1 cellular context compared by ENCODE assay signal in the genomic region with DNA sequence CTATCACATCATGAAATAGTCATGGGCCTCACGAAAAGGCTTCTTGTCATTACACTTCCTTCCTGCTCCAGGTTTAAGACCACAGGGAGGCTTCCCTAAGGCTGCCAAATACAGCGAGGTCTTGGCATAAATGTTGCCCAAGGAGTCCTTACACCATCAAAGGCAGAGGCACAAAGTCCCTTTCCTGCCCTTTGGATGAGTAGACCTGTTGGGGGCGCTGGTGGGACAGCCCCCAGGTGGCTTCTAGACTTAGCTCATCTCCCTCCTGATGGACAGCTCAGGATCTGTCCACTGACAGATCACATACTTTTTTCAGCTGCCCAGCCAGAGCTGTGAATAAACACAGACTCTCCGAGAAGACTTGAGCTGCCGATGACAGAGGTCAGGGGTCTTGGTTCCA.
A peak's percentile ranks its signal among the peaks of the same experiment; 100 is the strongest.
TF ChIP-seq lines count a peak whose summit lies in the region.

No MANE protein-coding gene starts in this region.

TF ChIP-seq in HepG2, 621 proteins besides CTCF, POLR2A, EP300 and RAD21 (continued from another document):
- TF ChIP-seq, protein P1, sequence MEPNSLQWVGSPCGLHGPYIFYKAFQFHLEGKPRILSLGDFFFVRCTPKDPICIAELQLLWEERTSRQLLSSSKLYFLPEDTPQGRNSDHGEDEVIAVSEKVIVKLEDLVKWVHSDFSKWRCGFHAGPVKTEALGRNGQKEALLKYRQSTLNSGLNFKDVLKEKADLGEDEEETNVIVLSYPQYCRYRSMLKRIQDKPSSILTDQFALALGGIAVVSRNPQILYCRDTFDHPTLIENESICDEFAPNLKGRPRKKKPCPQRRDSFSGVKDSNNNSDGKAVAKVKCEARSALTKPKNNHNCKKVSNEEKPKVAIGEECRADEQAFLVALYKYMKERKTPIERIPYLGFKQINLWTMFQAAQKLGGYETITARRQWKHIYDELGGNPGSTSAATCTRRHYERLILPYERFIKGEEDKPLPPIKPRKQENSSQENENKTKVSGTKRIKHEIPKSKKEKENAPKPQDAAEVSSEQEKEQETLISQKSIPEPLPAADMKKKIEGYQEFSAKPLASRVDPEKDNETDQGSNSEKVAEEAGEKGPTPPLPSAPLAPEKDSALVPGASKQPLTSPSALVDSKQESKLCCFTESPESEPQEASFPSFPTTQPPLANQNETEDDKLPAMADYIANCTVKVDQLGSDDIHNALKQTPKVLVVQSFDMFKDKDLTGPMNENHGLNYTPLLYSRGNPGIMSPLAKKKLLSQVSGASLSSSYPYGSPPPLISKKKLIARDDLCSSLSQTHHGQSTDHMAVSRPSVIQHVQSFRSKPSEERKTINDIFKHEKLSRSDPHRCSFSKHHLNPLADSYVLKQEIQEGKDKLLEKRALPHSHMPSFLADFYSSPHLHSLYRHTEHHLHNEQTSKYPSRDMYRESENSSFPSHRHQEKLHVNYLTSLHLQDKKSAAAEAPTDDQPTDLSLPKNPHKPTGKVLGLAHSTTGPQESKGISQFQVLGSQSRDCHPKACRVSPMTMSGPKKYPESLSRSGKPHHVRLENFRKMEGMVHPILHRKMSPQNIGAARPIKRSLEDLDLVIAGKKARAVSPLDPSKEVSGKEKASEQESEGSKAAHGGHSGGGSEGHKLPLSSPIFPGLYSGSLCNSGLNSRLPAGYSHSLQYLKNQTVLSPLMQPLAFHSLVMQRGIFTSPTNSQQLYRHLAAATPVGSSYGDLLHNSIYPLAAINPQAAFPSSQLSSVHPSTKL (CRISPR knock-in tag; IDR thresholded peaks at IDR 0.05), result peak; percentile 42
- TF ChIP-seq TCF7 (IDR thresholded peaks at IDR 0.05; ENCODE audit: low read depth) (0 out of 2 replicates have a peak, but pooled peaks have one; percentile 14), MAZ (IDR thresholded peaks at IDR 0.05; ENCODE audit: borderline replicate concordance, low read depth, low read length) (0 out of 2 replicates have a peak, but pooled peaks have one; percentile 30), MAZ (CRISPR knock-in tag; IDR thresholded peaks at IDR 0.05; ENCODE audit: low read depth) (no peak), TIGD3 (CRISPR knock-in tag; IDR thresholded peaks at IDR 0.05; ENCODE audit: borderline replicate concordance) (no peak), CAMTA2 (CRISPR knock-in tag; IDR thresholded peaks at IDR 0.05; ENCODE audit: borderline replicate concordance) (0 out of 2 replicates have a peak, but pooled peaks have one; percentile 34), CEBPG (CRISPR knock-in tag; IDR thresholded peaks at IDR 0.05) (peak; percentile 61), ZBTB38 (CRISPR knock-in tag; IDR thresholded peaks at IDR 0.05) (no peak), SOX5 (CRISPR knock-in tag; IDR thresholded peaks at IDR 0.05; ENCODE audit: borderline replicate concordance) (peak; percentile 33; the same call in 1 of the 2 replicates), HNF4A (CRISPR knock-in tag; IDR thresholded peaks at IDR 0.05) (peak; percentile 92), MEIS1 (CRISPR knock-in tag; IDR thresholded peaks at IDR 0.05; ENCODE audit: borderline replicate concordance) (peak; percentile 31; the same call in 1 of the 2 replicates), HMG20A (CRISPR knock-in tag; IDR thresholded peaks at IDR 0.05; ENCODE audit: borderline replicate concordance) (peak; percentile 56; the same call in 1 of the 2 replicates), MBNL3 (CRISPR knock-in tag; conservative IDR thresholded peaks at IDR 0.05) (no peak), HOXA5 (CRISPR knock-in tag; IDR thresholded peaks at IDR 0.05) (0 out of 2 replicates have a peak, but pooled peaks have one; percentile 33), IRF2 (CRISPR knock-in tag; IDR thresholded peaks at IDR 0.05) (0 out of 2 replicates have a peak, but pooled peaks have one; percentile 19), TEAD3 (CRISPR knock-in tag; optimal IDR thresholded peaks at IDR 0.05; ENCODE audit: borderline replicate concordance) (peak; percentile 40), SOX6 (IDR thresholded peaks at IDR 0.05) (no peak), SOX6 (CRISPR knock-in tag; IDR thresholded peaks at IDR 0.05) (0 out of 2 replicates have a peak, but pooled peaks have one; percentile 43), RXRA (CRISPR knock-in tag; IDR thresholded peaks at IDR 0.05) (peak; percentile 20; the same call in 1 of the 2 replicates), ZNF605 (CRISPR knock-in tag; IDR thresholded peaks at IDR 0.05) (0 out of 2 replicates have a peak, but pooled peaks have one; percentile 20), ZNF644 (CRISPR knock-in tag; IDR thresholded peaks at IDR 0.05; ENCODE audit: low read depth) (peak; percentile 60), ADNP (CRISPR knock-in tag; IDR thresholded peaks at IDR 0.05) (0 out of 2 replicates have a peak, but pooled peaks have one; percentile 8), SALL1 (CRISPR knock-in tag; IDR thresholded peaks at IDR 0.05) (peak; percentile 34), HIVEP1 (CRISPR knock-in tag; IDR thresholded peaks at IDR 0.05) (no peak), ZNF580 (CRISPR knock-in tag; IDR thresholded peaks at IDR 0.05; ENCODE audit: borderline replicate concordance, low read depth) (0 out of 2 replicates have a peak, but pooled peaks have one; percentile 33), SAP130 (CRISPR knock-in tag; IDR thresholded peaks at IDR 0.05; ENCODE audit: low read depth) (peak; percentile 37; the same call in 1 of the 2 replicates), HHEX (CRISPR knock-in tag; IDR thresholded peaks at IDR 0.05) (0 out of 2 replicates have a peak, but pooled peaks have one; percentile 8), ZMYM3 (CRISPR knock-in tag; IDR thresholded peaks at IDR 0.05) (0 out of 2 replicates have a peak, but pooled peaks have one; percentile 27), U2AF1 (optimal IDR thresholded peaks at IDR 0.05; ENCODE audit: low read depth, low read length) (no peak), GLI4 (CRISPR knock-in tag; IDR thresholded peaks at IDR 0.05; ENCODE audit: borderline replicate concordance) (no peak), ZNF234 (CRISPR knock-in tag; conservative IDR thresholded peaks at IDR 0.05) (no peak), ZMYM4 (CRISPR knock-in tag; IDR thresholded peaks at IDR 0.05) (0 out of 2 replicates have a peak, but pooled peaks have one; percentile 19), ZNF800 (CRISPR knock-in tag; IDR thresholded peaks at IDR 0.05) (no peak), GATAD2A (CRISPR knock-in tag; IDR thresholded peaks at IDR 0.05) (peak; percentile 60; the same call in 1 of the 2 replicates), CBX5 (CRISPR knock-in tag; IDR thresholded peaks at IDR 0.05; ENCODE audit: borderline replicate concordance) (0 out of 2 replicates have a peak, but pooled peaks have one; percentile 15), HNF1B (CRISPR knock-in tag; IDR thresholded peaks at IDR 0.05) (peak; percentile 27; the same call in 1 of the 2 replicates), HNF4G (IDR thresholded peaks at IDR 0.05; ENCODE audit: borderline replicate concordance, low read depth, low read length) (peak; percentile 81), HNF4G (CRISPR knock-in tag; IDR thresholded peaks at IDR 0.05; ENCODE audit: borderline replicate concordance, low read depth) (no peak), CEBPB (IDR thresholded peaks at IDR 0.05; ENCODE audit: borderline replicate concordance, low read depth, low read length) (peak; percentile 75; the same call in 1 of the 2 replicates), ZNF557 (CRISPR knock-in tag; IDR thresholded peaks at IDR 0.05) (no peak), STAG1 (CRISPR knock-in tag; IDR thresholded peaks at IDR 0.05) (peak; percentile 44), SMC3 (IDR thresholded peaks at IDR 0.05; ENCODE audit: low read length) (peak; percentile 51; the same call in 1 of the 2 replicates)
- TF ChIP-seq, protein P2, sequence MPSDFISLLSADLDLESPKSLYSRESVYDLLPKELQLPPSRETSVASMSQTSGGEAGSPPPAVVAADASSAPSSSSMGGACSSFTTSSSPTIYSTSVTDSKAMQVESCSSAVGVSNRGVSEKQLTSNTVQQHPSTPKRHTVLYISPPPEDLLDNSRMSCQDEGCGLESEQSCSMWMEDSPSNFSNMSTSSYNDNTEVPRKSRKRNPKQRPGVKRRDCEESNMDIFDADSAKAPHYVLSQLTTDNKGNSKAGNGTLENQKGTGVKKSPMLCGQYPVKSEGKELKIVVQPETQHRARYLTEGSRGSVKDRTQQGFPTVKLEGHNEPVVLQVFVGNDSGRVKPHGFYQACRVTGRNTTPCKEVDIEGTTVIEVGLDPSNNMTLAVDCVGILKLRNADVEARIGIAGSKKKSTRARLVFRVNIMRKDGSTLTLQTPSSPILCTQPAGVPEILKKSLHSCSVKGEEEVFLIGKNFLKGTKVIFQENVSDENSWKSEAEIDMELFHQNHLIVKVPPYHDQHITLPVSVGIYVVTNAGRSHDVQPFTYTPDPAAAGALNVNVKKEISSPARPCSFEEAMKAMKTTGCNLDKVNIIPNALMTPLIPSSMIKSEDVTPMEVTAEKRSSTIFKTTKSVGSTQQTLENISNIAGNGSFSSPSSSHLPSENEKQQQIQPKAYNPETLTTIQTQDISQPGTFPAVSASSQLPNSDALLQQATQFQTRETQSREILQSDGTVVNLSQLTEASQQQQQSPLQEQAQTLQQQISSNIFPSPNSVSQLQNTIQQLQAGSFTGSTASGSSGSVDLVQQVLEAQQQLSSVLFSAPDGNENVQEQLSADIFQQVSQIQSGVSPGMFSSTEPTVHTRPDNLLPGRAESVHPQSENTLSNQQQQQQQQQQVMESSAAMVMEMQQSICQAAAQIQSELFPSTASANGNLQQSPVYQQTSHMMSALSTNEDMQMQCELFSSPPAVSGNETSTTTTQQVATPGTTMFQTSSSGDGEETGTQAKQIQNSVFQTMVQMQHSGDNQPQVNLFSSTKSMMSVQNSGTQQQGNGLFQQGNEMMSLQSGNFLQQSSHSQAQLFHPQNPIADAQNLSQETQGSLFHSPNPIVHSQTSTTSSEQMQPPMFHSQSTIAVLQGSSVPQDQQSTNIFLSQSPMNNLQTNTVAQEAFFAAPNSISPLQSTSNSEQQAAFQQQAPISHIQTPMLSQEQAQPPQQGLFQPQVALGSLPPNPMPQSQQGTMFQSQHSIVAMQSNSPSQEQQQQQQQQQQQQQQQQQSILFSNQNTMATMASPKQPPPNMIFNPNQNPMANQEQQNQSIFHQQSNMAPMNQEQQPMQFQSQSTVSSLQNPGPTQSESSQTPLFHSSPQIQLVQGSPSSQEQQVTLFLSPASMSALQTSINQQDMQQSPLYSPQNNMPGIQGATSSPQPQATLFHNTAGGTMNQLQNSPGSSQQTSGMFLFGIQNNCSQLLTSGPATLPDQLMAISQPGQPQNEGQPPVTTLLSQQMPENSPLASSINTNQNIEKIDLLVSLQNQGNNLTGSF (CRISPR knock-in tag; IDR thresholded peaks at IDR 0.05), result no peak
- TF ChIP-seq, protein P3, sequence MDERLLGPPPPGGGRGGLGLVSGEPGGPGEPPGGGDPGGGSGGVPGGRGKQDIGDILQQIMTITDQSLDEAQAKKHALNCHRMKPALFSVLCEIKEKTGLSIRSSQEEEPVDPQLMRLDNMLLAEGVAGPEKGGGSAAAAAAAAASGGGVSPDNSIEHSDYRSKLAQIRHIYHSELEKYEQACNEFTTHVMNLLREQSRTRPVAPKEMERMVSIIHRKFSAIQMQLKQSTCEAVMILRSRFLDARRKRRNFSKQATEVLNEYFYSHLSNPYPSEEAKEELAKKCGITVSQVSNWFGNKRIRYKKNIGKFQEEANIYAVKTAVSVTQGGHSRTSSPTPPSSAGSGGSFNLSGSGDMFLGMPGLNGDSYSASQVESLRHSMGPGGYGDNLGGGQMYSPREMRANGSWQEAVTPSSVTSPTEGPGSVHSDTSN (CRISPR knock-in tag; IDR thresholded peaks at IDR 0.05), result peak; percentile 75
- TF ChIP-seq, protein P4, sequence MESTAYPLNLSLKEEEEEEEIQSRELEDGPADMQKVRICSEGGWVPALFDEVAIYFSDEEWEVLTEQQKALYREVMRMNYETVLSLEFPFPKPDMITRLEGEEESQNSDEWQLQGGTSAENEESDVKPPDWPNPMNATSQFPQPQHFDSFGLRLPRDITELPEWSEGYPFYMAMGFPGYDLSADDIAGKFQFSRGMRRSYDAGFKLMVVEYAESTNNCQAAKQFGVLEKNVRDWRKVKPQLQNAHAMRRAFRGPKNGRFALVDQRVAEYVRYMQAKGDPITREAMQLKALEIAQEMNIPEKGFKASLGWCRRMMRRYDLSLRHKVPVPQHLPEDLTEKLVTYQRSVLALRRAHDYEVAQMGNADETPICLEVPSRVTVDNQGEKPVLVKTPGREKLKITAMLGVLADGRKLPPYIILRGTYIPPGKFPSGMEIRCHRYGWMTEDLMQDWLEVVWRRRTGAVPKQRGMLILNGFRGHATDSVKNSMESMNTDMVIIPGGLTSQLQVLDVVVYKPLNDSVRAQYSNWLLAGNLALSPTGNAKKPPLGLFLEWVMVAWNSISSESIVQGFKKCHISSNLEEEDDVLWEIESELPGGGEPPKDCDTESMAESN (CRISPR knock-in tag; conservative IDR thresholded peaks at IDR 0.05), result 0 out of 2 replicates have a peak, but pooled peaks have one; percentile 5
